2 cellular contexts compared by ENCODE assay signal in the genomic region with DNA sequence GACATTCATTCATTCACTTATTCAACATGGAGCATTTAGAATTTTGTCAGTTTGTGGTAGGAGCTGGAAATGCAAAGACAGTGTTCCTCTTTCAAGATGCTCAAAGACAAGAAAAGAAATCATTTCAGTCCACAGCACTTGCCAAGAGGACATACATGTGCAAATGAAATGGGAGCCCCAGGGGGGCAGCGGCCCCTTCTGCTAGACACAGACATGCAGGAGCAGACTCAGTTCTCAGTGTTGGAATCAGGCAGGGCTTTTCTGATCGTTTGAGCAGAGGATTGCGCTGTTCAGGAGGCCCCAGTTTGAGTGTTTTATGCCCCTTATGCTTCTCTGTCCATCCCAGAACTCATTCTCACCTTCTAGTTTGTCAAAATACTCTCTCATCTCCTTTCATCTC.
TF ChIP-seq lines count a peak whose summit lies in the region.

No MANE protein-coding gene starts in this region.

TF ChIP-seq in HepG2, 621 proteins besides CTCF, POLR2A, EP300 and RAD21:
- TF ChIP-seq, protein P1, sequence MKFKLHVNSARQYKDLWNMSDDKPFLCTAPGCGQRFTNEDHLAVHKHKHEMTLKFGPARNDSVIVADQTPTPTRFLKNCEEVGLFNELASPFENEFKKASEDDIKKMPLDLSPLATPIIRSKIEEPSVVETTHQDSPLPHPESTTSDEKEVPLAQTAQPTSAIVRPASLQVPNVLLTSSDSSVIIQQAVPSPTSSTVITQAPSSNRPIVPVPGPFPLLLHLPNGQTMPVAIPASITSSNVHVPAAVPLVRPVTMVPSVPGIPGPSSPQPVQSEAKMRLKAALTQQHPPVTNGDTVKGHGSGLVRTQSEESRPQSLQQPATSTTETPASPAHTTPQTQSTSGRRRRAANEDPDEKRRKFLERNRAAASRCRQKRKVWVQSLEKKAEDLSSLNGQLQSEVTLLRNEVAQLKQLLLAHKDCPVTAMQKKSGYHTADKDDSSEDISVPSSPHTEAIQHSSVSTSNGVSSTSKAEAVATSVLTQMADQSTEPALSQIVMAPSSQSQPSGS (CRISPR knock-in tag; IDR thresholded peaks at IDR 0.05) = no peak
- TF ChIP-seq ZNF556 (CRISPR knock-in tag; IDR thresholded peaks at IDR 0.05; ENCODE audit: borderline replicate concordance) (no peak), SIN3B (IDR thresholded peaks at IDR 0.05; ENCODE audit: low read length) (no peak), EED (CRISPR knock-in tag; IDR thresholded peaks at IDR 0.05) (no peak), ZNF746 (CRISPR knock-in tag; IDR thresholded peaks at IDR 0.05) (no peak), ZNF335 (CRISPR knock-in tag; IDR thresholded peaks at IDR 0.05) (no peak), ZNF20 (CRISPR knock-in tag; IDR thresholded peaks at IDR 0.05) (no peak)
- TF ChIP-seq, protein P2, sequence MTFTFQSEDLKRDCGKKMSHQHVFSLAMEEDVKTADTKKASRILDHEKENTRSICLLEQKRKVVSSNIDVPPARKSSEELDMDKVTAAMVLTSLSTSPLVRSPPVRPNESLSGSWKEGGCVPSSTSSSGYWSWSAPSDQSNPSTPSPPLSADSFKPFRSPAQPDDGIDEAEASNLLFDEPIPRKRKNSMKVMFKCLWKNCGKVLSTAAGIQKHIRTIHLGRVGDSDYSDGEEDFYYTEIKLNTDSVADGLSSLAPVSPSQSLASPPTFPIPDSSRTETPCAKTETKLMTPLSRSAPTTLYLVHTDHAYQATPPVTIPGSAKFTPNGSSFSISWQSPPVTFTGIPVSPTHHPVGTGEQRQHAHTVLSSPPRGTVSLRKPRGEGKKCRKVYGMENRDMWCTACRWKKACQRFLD (CRISPR knock-in tag; IDR thresholded peaks at IDR 0.05; ENCODE audit: borderline replicate concordance) = no peak

TF ChIP-seq in K562, 482 proteins besides CTCF, POLR2A, EP300 and RAD21:
- TF ChIP-seq SLC30A9 (CRISPR knock-in tag; IDR thresholded peaks at IDR 0.05) (no peak), TGIF2 (CRISPR knock-in tag; IDR thresholded peaks at IDR 0.05) (no peak), ARHGAP35 (IDR thresholded peaks at IDR 0.05; ENCODE audit: partially characterized antibody) (no peak), ZNF274 (IDR thresholded peaks at IDR 0.05; ENCODE audit: borderline replicate concordance, low read depth, low read length) (no peak), SRSF1 (IDR thresholded peaks at IDR 0.05; ENCODE audit: low read depth, low read length) (no peak), ELF2 (CRISPR knock-in tag; IDR thresholded peaks at IDR 0.05) (no peak), ZNF77 (CRISPR knock-in tag; IDR thresholded peaks at IDR 0.05) (no peak), KLF1 (tag; IDR thresholded peaks at IDR 0.05) (no peak), TARDBP (IDR thresholded peaks at IDR 0.05) (no peak), RBBP5 (IDR thresholded peaks at IDR 0.05; ENCODE audit: borderline replicate concordance, insufficient read depth, low read length, poor library complexity, severe bottlenecking) (no peak), NONO (IDR thresholded peaks at IDR 0.05; ENCODE audit: low read depth in 2 of 2, low read length in 1 of 2) (no peak)
- TF ChIP-seq, protein P3, sequence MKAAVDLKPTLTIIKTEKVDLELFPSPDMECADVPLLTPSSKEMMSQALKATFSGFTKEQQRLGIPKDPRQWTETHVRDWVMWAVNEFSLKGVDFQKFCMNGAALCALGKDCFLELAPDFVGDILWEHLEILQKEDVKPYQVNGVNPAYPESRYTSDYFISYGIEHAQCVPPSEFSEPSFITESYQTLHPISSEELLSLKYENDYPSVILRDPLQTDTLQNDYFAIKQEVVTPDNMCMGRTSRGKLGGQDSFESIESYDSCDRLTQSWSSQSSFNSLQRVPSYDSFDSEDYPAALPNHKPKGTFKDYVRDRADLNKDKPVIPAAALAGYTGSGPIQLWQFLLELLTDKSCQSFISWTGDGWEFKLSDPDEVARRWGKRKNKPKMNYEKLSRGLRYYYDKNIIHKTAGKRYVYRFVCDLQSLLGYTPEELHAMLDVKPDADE (conservative IDR thresholded peaks at IDR 0.05; ENCODE audit: control insufficient read depth, low read depth, low read length) = no peak
- TF ChIP-seq, protein P4, sequence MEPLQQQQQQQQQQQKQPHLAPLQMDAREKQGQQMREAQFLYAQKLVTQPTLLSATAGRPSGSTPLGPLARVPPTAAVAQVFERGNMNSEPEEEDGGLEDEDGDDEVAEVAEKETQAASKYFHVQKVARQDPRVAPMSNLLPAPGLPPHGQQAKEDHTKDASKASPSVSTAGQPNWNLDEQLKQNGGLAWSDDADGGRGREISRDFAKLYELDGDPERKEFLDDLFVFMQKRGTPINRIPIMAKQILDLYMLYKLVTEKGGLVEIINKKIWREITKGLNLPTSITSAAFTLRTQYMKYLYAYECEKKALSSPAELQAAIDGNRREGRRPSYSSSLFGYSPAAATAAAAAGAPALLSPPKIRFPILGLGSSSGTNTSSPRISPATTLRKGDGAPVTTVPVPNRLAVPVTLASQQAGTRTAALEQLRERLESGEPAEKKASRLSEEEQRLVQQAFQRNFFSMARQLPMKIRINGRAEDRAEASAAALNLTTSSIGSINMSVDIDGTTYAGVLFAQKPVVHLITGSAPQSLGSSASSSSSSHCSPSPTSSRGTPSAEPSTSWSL (CRISPR knock-in tag; IDR thresholded peaks at IDR 0.05; ENCODE audit: borderline replicate concordance) = no peak
- TF ChIP-seq, protein P5, sequence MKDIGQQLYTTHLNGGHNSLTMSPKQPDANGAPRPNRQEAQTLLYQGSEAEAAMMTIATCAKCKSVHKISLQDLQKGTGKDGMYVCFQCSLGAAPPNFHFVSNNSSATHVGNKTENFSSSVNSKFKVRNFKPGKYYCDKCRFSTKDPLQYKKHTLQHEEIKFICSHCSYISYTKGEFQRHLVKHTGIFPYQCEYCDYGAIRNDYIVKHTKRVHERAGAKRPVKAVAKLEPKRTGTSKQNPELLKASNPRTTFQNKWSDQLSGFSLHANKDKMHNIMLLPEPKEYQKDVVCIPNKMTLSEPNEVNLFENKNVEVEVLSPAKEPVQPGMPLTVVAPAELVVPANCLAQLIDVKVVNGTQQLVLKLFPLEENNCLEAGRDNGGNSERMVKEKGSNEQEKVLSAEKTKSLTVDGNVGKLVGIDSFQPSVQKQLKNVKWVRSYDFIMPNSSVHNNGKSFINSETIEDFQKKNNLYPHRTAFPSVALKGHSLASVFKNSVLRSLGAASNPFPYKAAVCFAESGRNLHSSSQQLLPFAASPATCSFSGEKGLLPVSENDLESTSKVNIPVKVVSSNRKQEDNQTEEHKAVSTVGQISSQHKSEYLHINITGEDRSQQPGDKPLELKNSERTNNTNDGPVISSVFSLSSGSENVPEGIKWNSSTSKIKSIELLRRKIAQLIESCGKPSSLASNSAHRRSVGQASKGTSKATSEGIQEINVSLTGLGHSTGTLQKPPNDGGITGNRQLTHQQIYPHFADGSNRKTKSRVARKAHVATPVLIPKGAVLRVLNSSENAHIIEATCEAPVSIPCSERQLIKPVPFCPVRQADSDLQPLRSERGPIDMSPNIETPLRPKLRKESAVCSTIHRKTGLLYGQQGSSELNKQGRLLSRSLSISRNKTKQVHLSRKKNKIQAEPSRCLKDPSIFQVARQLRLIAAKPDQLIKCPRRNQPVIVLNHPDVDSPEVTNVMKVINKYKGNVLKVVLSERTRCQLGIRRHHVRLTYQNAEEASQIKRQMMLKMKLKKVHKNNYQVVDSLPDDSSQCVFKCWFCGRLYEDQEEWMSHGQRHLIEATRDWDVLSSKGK (CRISPR knock-in tag; IDR thresholded peaks at IDR 0.05) = no peak
- TF ChIP-seq, protein P6, sequence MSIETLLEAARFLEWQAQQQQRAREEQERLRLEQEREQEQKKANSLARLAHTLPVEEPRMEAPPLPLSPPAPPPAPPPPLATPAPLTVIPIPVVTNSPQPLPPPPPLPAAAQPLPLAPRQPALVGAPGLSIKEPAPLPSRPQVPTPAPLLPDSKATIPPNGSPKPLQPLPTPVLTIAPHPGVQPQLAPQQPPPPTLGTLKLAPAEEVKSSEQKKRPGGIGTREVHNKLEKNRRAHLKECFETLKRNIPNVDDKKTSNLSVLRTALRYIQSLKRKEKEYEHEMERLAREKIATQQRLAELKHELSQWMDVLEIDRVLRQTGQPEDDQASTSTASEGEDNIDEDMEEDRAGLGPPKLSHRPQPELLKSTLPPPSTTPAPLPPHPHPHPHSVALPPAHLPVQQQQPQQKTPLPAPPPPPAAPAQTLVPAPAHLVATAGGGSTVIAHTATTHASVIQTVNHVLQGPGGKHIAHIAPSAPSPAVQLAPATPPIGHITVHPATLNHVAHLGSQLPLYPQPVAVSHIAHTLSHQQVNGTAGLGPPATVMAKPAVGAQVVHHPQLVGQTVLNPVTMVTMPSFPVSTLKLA (conservative IDR thresholded peaks at IDR 0.05) = no peak
